1 cellular context compared by ENCODE assay signal in the genomic region with DNA sequence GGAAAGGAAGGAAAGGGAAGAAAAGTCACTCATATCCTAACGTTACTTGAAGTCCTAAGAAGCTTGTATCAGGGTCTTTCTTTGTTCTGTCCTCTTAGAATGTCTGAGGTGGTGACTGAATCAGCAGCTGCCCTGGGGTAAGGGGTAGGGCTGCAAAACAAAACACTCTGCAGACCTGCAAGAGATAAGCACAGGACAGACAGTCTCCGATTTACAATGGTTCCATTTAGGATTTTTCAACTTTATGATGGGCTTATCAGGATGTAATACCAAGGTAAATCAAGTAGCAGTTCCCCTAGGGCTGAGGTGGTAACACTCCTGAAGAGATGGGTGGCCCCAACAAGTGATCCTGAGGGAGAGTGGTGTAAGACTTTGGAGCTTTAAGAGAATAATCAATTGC.
TF ChIP-seq lines count a peak whose summit lies in the region.

No MANE protein-coding gene starts in this region.

TF ChIP-seq in IMR-90, 13 proteins besides CTCF, POLR2A, EP300 and RAD21:
- TF ChIP-seq, protein P1, sequence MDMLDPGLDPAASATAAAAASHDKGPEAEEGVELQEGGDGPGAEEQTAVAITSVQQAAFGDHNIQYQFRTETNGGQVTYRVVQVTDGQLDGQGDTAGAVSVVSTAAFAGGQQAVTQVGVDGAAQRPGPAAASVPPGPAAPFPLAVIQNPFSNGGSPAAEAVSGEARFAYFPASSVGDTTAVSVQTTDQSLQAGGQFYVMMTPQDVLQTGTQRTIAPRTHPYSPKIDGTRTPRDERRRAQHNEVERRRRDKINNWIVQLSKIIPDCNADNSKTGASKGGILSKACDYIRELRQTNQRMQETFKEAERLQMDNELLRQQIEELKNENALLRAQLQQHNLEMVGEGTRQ (IDR thresholded peaks at IDR 0.05; ENCODE audit: low read depth, low read length), result no peak
- TF ChIP-seq SMC3 (IDR thresholded peaks at IDR 0.05; ENCODE audit: low read depth, low read length) (no peak), RCOR1 (IDR thresholded peaks at IDR 0.05; ENCODE audit: insufficient replicate concordance, low read length) (no peak), FOS (IDR thresholded peaks at IDR 0.05; ENCODE audit: low read depth, low read length) (no peak), BHLHE40 (IDR thresholded peaks at IDR 0.05; ENCODE audit: low read depth, low read length) (no peak), CHD1 (IDR thresholded peaks at IDR 0.05; ENCODE audit: low read depth, low read length) (no peak), MXI1 (IDR thresholded peaks at IDR 0.05; ENCODE audit: borderline replicate concordance, low read depth, low read length) (no peak), MAZ (IDR thresholded peaks at IDR 0.05; ENCODE audit: borderline replicate concordance, low read depth, low read length) (no peak)
- TF ChIP-seq, protein P2, sequence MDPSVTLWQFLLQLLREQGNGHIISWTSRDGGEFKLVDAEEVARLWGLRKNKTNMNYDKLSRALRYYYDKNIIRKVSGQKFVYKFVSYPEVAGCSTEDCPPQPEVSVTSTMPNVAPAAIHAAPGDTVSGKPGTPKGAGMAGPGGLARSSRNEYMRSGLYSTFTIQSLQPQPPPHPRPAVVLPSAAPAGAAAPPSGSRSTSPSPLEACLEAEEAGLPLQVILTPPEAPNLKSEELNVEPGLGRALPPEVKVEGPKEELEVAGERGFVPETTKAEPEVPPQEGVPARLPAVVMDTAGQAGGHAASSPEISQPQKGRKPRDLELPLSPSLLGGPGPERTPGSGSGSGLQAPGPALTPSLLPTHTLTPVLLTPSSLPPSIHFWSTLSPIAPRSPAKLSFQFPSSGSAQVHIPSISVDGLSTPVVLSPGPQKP (IDR thresholded peaks at IDR 0.05; ENCODE audit: borderline replicate concordance, low read depth, low read length), result no peak
